Comparison of ENCODE assay signal across 9 cellular contexts in genomic region chr3:131501949-131502348, GRCh38. TPM values are rescaled to one million over a fixed set of nuclear protein-coding genes. Genes with fewer than 3 reads are reported as not detected.
DNase-seq lines count a peak whose midpoint lies in the region; ATAC-seq, FAIRE-seq and TF ChIP-seq lines count a peak whose summit lies in the region.
"Had no signal": no experiment of that assay in that cellular context is flagged by ENCODE, and none has a peak within 500 bp of the region (broad histone marks: within the 10 kb centered on the region; RNA-seq: fewer than 3 reads in every experiment).

No MANE protein-coding gene starts in this region.

- H3K27ac Mint-ChIP-seq in activated CD4-positive, alpha-beta memory T cell treated with anti-CD3 and anti-CD28 coated beads, Interleukin-2, amount 10 ng/mL, durations not matched to agents 7 days and 5 days: peak overlapping the region; percentile 84

- peaks cover 44% of the 10 kb centered on the region for H3K4me1 Mint-ChIP-seq in activated CD4-positive, alpha-beta memory T cell treated with anti-CD3 and anti-CD28 coated beads, Interleukin-2, amount 10 ng/mL, durations not matched to agents 7 days and 5 days

- no peak for FAIRE-seq in H54 (lab: Jason Lieb, UNC)
- FAIRE-seq: islet of Langerhans had no signal

- H3K4me3 ChIP-seq in heart right ventricle: peak overlapping the region; percentile 71 to 90 (median 82)
- peak overlapping the region; percentile 95 to 100 (median 99) for H3K4me3 ChIP-seq in subcutaneous abdominal adipose tissue (ENCODE audit: low read depth in 1 of 5, low read length in 5 of 5)

- peaks cover 42% of the 10 kb centered on the region for H3K36me3 Mint-ChIP-seq in activated CD4-positive, alpha-beta memory T cell treated with anti-CD3 and anti-CD28 coated beads, Interleukin-2, amount 10 ng/mL, durations not matched to agents 7 days and 5 days (ENCODE audit: low read depth)

- DNase-seq in heart right ventricle: no peak
- no peak for DNase-seq in Right ventricle myocardium inferior (ENCODE audit: missing footprints)
- no peak for DNase-seq in activated CD4-positive, alpha-beta memory T cell treated with anti-CD3 and anti-CD28 coated beads, Interleukin-2, amount 10 ng/mL, durations not matched to agents 7 days and 5 days
- peak; percentile 15 for DNase-seq in iPS-NIHi11 (ENCODE audit: low spot score)
- no peak for DNase-seq in activated CD8-positive, alpha-beta memory T cell treated with anti-CD3 and anti-CD28 coated beads, Interleukin-2, amount 50 U/mL, for 4 hours
- no peak for DNase-seq in H54 (ENCODE audit: insufficient read length, low spot score)

- H3K27me3 Mint-ChIP-seq in activated CD4-positive, alpha-beta memory T cell treated with anti-CD3 and anti-CD28 coated beads, Interleukin-2, amount 10 ng/mL, durations not matched to agents 7 days and 5 days: no peaks in the 10 kb centered on the region

- intact Hi-C loops in heart right ventricle (cut with DNase I) (loop anchor here in 7 of 10 donors (5.0 to 10.0 kb wide), 4 partner anchors 117 to 477 kb away; partner anchors contain the start of genes NUDT16 (in 6 of the 7), ASTE1 (in 1 of the 7) and NEK11 (in 1 of the 7)), Right ventricle myocardium inferior (cut with DNase I) (loop anchor here (10.0 kb wide), 2 partner anchors 117 to 447 kb away; partner anchors contain the start of gene NUDT16)

- no peak for TF ChIP-seq POLR2A in H54 (IDR thresholded peaks at IDR 0.05; ENCODE audit: low read depth, low read length)

- no peaks in the 10 kb centered on the region for H3K9me3 ChIP-seq in heart right ventricle
- H3K9me3 ChIP-seq in subcutaneous abdominal adipose tissue (ENCODE audit: control insufficient read depth in 5 of 5, low read length in 5 of 5): no peaks in the 10 kb centered on the region

- H3K36me3 ChIP-seq in heart right ventricle (peaks cover 0 to 46% (median 13%) of the 10 kb centered on the region in 9 donors), subcutaneous abdominal adipose tissue (ENCODE audit: control insufficient read depth in 5 of 5, insufficient read depth in 5 of 5, low read length in 5 of 5) (peaks cover 18 to 32% (median 24%) of the 10 kb centered on the region in 5 donors)

- POLR2A ChIA-PET in activated CD4-positive, alpha-beta memory T cell treated with anti-CD3 and anti-CD28 coated beads, Interleukin-2, amount 10 ng/mL, durations not matched to agents 7 days and 5 days (lab: Charles Lee): interaction anchor here (0.5 to 1.1 kb wide), 4 partner anchors 11 to 1367 kb away, joined by 3 to 5 read pairs (median 3); partner anchors contain the start of gene NUDT16

- WGBS in heart right ventricle, 2 donors: 52 to 57% methylated on average over 2 of the region's 2 CpGs

- TF ChIP-seq CTCF in heart right ventricle (IDR thresholded peaks at IDR 0.05): no peak

- H3K9ac ChIP-seq in subcutaneous abdominal adipose tissue (ENCODE audit: low read length in 5 of 5): peak overlapping the region; percentile 94 to 99 (median 96)

- H3K27me3 ChIP-seq in heart right ventricle (peaks cover 0 to 3% (median 0%) of the 10 kb centered on the region in 7 donors), subcutaneous abdominal adipose tissue (ENCODE audit: control insufficient read depth in 5 of 5, insufficient read depth in 4 of 5, low read length in 5 of 5) (peaks cover 0 to under 1% (median 0%) of the 10 kb centered on the region in 5 donors)

- CTCF ChIA-PET in activated CD4-positive, alpha-beta memory T cell treated with anti-CD3 and anti-CD28 coated beads, Interleukin-2, amount 10 ng/mL, durations not matched to agents 7 days and 5 days (lab: Charles Lee): interaction anchor here (0.5 to 1.7 kb wide), 3 partner anchors 23 to 528 kb away, joined by 3 read pairs; no protein-coding TSS in a partner anchor

- ATAC-seq in heart right ventricle (no peak), Right ventricle myocardium inferior (no peak), GM21390 (IDR thresholded peaks at IDR 0.05; ENCODE audit: unreplicated experiment) (no peak)

- H3K27ac ChIP-seq in heart right ventricle (peak overlapping the region in 6 of 10 donors; percentile 74 to 88 (median 80)), subcutaneous abdominal adipose tissue (ENCODE audit: low read depth, low read length) (peak overlapping the region; percentile 62)

- H3K4me1 ChIP-seq in heart right ventricle (peaks cover 2 to 33% (median 21%) of the 10 kb centered on the region in 9 donors), subcutaneous abdominal adipose tissue (ENCODE audit: control insufficient read depth in 5 of 5, insufficient read depth in 5 of 5, low read length in 5 of 5) (peaks cover 3 to 29% (median 19%) of the 10 kb centered on the region in 5 donors)

- no peaks in the 10 kb centered on the region for H3K9me3 Mint-ChIP-seq in activated CD4-positive, alpha-beta memory T cell treated with anti-CD3 and anti-CD28 coated beads, Interleukin-2, amount 10 ng/mL, durations not matched to agents 7 days and 5 days

- peak overlapping the region; percentile 97 for H3K4me3 Mint-ChIP-seq in activated CD4-positive, alpha-beta memory T cell treated with anti-CD3 and anti-CD28 coated beads, Interleukin-2, amount 10 ng/mL, durations not matched to agents 7 days and 5 days

RNA-seq across cellular contexts. Expression of gene MRPL3, which starts 0.8 kb away (rescaled TPM):
- total RNA-seq in heart right ventricle (10 to 100 TPM; 46.5 to 74.0 (median 51.2) TPM), Right ventricle myocardium inferior (61.4 TPM)
- 100 to 1,000 TPM in 1 of 2 donors, 10 to 100 TPM in 1; 46.7 to 102 TPM for polyA plus RNA-seq in heart right ventricle
- 10 to 100 TPM; 61.4 to 63.5 TPM for total RNA-seq in activated CD4-positive, alpha-beta memory T cell treated with anti-CD3 and anti-CD28 coated beads, Interleukin-2, amount 10 ng/mL, durations not matched to agents 7 days and 5 days
